22 cellular contexts compared by ENCODE assay signal in genomic region chr10:130339911-130340310, GRCh38.
A peak's percentile ranks its signal among the peaks of the same experiment; 100 is the strongest.
DNase-seq lines count a peak whose midpoint lies in the region; FAIRE-seq and TF ChIP-seq lines count a peak whose summit lies in the region.
"Had no signal": no experiment of that assay in that cellular context is flagged by ENCODE, and none has a peak within 500 bp of the region (broad histone marks: within the 10 kb centered on the region; RNA-seq: fewer than 3 reads in every experiment).

No MANE protein-coding gene starts in this region.

- H3K36me3 Mint-ChIP-seq in chondrocyte (ENCODE audit: low read depth), result no peaks in the 10 kb centered on the region
- H3K36me3 Mint-ChIP-seq: CD4-positive, CD25-positive, alpha-beta regulatory T cell; CD8-positive, alpha-beta T cell had no signal

- TF ChIP-seq POLR2A in vagina (IDR thresholded peaks at IDR 0.05), result no peak

- intact Hi-C loops in kidney (cut with DNase I), result no loop called here
- intact Hi-C loops in vagina (cut with DNase I), result no loop called here

- H3K27ac ChIP-seq in Karpas-422 (ENCODE audit: low read length), result no peak overlapping the region
- no peak overlapping the region for H3K27ac ChIP-seq in kidney (ENCODE audit: low read depth in 2 of 2, low read length in 2 of 2)
- H3K27ac ChIP-seq in vagina, result no peak overlapping the region
- H3K27ac ChIP-seq: 22Rv1, BLaER1, C4-2B had no signal

- H3K9me2 ChIP-seq in Karpas-422 (replicated peaks; ENCODE audit: insufficient read depth, low read length), result no peaks in the 10 kb centered on the region

- TF ChIP-seq CTCF in kidney (IDR thresholded peaks at IDR 0.05; ENCODE audit: borderline replicate concordance, extremely low read depth, insufficient read depth), result no peak
- TF ChIP-seq CTCF in vagina (IDR thresholded peaks at IDR 0.05), result no peak
- TF ChIP-seq CTCF in chondrocyte (IDR thresholded peaks at IDR 0.05), result no peak

- no peaks in the 10 kb centered on the region for H3K36me3 ChIP-seq in Karpas-422 (ENCODE audit: insufficient read depth, low read length)
- no peaks in the 10 kb centered on the region for H3K36me3 ChIP-seq in kidney (ENCODE audit: control insufficient read depth in 1 of 2, insufficient read depth in 2 of 2, low read length in 2 of 2)
- H3K36me3 ChIP-seq in vagina, result no peaks in the 10 kb centered on the region
- H3K36me3 ChIP-seq: BLaER1 had no signal

- FAIRE-seq in kidney (lab: Jason Lieb, UNC), result no peak
- FAIRE-seq: A204.1, GM12878, GM19239 had no signal

- no peaks in the 10 kb centered on the region for H3K27me3 Mint-ChIP-seq in chondrocyte (ENCODE audit: low read depth)
- H3K27me3 Mint-ChIP-seq: B cell; CD4-positive, CD25-positive, alpha-beta regulatory T cell had no signal

- no peaks in the 10 kb centered on the region for H3K79me2 ChIP-seq in Karpas-422 (ENCODE audit: low read length)

- peak; percentile 19 for DNase-seq in activated CD8-positive, alpha-beta memory T cell treated with anti-CD3 and anti-CD28 coated beads for 24 hours
- DNase-seq in activated CD8-positive, alpha-beta memory T cell treated with anti-CD3 and anti-CD28 coated beads, Interleukin-2, amount 50 U/mL, for 48 hours, result no peak
- DNase-seq in Karpas-422 (peak; percentile 9), kidney (peak; percentile 24), vagina (ENCODE audit: extremely low spot score in 2 of 2) (peak; percentile 58 to 70), NCI-H2029 treated with DMSO at 0.1 percent for 48 hours (lab: John Stamatoyannopoulos, UW) (no peak), chondrocyte (ENCODE audit: low spot score) (no peak)
- DNase-seq: Caco-2; CD4-positive, CD25-positive, alpha-beta regulatory T cell; DMS79; EL; GDM1; H9 had no signal

- no peaks in the 10 kb centered on the region for H4K20me1 ChIP-seq in Karpas-422 (ENCODE audit: insufficient read depth, low read depth, low read length)
- H4K20me1 ChIP-seq: BLaER1 had no signal

- H3K9me3 ChIP-seq in Karpas-422 (ENCODE audit: low read length), result no peaks in the 10 kb centered on the region
- H3K9me3 ChIP-seq in kidney (ENCODE audit: control insufficient read depth in 1 of 2, low read length in 2 of 2), result peaks cover 0 to 6% of the 10 kb centered on the region in 2 donors
- H3K9me3 ChIP-seq in vagina, result no peaks in the 10 kb centered on the region
- H3K9me3 ChIP-seq: BLaER1, Caco-2 had no signal

- no peaks in the 10 kb centered on the region for H3K4me1 Mint-ChIP-seq in chondrocyte (ENCODE audit: low read depth)
- H3K4me1 Mint-ChIP-seq: B cell; CD4-positive, CD25-positive, alpha-beta regulatory T cell; GM23338 had no signal

- no peaks in the 10 kb centered on the region for H3K27me3 ChIP-seq in Karpas-422 (ENCODE audit: low read length)
- no peaks in the 10 kb centered on the region for H3K27me3 ChIP-seq in vagina
- H3K27me3 ChIP-seq: BLaER1 had no signal

- peaks cover 40% of the 10 kb centered on the region for H3K9me3 Mint-ChIP-seq in chondrocyte (ENCODE audit: low read depth)
- H3K9me3 Mint-ChIP-seq: CD8-positive, alpha-beta T cell had no signal

- no peak overlapping the region for H3K4me3 Mint-ChIP-seq in chondrocyte (ENCODE audit: unreplicated experiment)
- H3K4me3 Mint-ChIP-seq: B cell; CD4-positive, CD25-positive, alpha-beta regulatory T cell; CD8-positive, alpha-beta T cell; GM23338; H9 had no signal

- H3K9ac ChIP-seq in Karpas-422 (ENCODE audit: low read length) (no peak overlapping the region), kidney (ENCODE audit: low read length in 2 of 2) (no peak overlapping the region)
- H3K9ac ChIP-seq: BLaER1 had no signal

- H3K4me2 ChIP-seq in Karpas-422 (ENCODE audit: low read depth, low read length, poor library complexity, severe bottlenecking), result no peak overlapping the region
- H3K4me2 ChIP-seq: BLaER1, GM23338 had no signal

- no peak overlapping the region for H2AFZ ChIP-seq in Karpas-422 (ENCODE audit: low read length)
- H2AFZ ChIP-seq: GM23338 had no signal

- H3K27ac Mint-ChIP-seq in chondrocyte (ENCODE audit: unreplicated experiment), result no peak overlapping the region
- H3K27ac Mint-ChIP-seq: B cell; CD4-positive, CD25-positive, alpha-beta regulatory T cell; CD8-positive, alpha-beta T cell; GM23338 had no signal

- H3K4me1 ChIP-seq in Karpas-422 (ENCODE audit: low read length) (no peaks in the 10 kb centered on the region), kidney (ENCODE audit: control insufficient read depth in 1 of 2, insufficient read depth in 1 of 2, low read depth in 1 of 2, low read length in 2 of 2) (no peaks in the 10 kb centered on the region), vagina (no peaks in the 10 kb centered on the region)
- H3K4me1 ChIP-seq: Caco-2 had no signal

- no peak overlapping the region for H3K4me3 ChIP-seq in Karpas-422 (ENCODE audit: low read length)
- H3K4me3 ChIP-seq in kidney (ENCODE audit: low read length in 2 of 2), result no peak overlapping the region
- H3K4me3 ChIP-seq in vagina, result no peak overlapping the region
- H3K4me3 ChIP-seq: BLaER1, GM12878, GM23338 had no signal

Comparison
In these comparisons a context has a peak if more than half of its experiments do, and no peak if none do; other contexts are left out.
1. DNase-seq: peak in activated CD8-positive, alpha-beta memory T cell treated with anti-CD3 and anti-CD28 coated beads for 24 hours (single experiment), Karpas-422 (single experiment), kidney (single experiment) and vagina (2 of 2); none in activated CD8-positive, alpha-beta memory T cell treated with anti-CD3 and anti-CD28 coated beads, Interleukin-2, amount 50 U/mL, for 48 hours (single experiment), NCI-H2029 treated with DMSO at 0.1 percent for 48 hours (single experiment) and chondrocyte (single experiment).